ENCODE assay signal across 18 cellular contexts in the genomic region with DNA sequence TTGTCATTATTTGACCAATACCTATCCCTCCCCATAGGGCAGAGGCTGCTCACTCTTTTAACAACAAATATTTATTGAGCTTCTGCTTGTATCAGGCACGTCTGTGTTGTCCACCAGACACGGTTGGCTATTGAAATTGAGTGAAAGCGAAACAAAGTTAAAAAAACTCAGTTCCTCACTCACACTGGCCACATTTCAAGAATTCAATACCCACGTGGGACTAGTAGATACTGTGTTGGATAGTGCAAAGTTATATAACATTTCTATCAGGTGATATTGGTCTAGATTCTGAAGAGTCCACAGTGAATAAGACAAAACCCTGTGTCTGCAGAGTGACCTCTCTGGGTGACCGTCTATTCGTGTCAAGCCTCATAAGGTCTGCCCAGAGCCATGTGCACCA. TPM values are rescaled to one million over a fixed set of nuclear protein-coding genes. Genes with fewer than 3 reads are reported as not detected.
"Had no signal": no experiment of that assay in that cellular context is flagged by ENCODE, and none has a peak within 500 bp of the region (broad histone marks: within the 10 kb centered on the region; RNA-seq: fewer than 3 reads in every experiment).

No MANE protein-coding gene starts in this region.

- H3K4me3 ChIP-seq: body of pancreas, lung, suprapubic skin had no signal

- H3K27me3 ChIP-seq: body of pancreas, suprapubic skin had no signal

- H3K9ac ChIP-seq: parathyroid adenoma had no signal

- ATAC-seq: activated CD8-positive, alpha-beta memory T cell treated with anti-CD3 and anti-CD28 coated beads, Interleukin-2, amount 10 ng/mL, durations not matched to agents 7 days and 5 days; body of pancreas had no signal

- H3K36me3 ChIP-seq: suprapubic skin had no signal

- H3K27ac ChIP-seq: parathyroid adenoma, suprapubic skin had no signal

- H3K9me3 ChIP-seq: body of pancreas, suprapubic skin had no signal

- DNase-seq: activated B cell treated with CpG ODN at 0.5 μM for 24 hours; activated CD4-positive, alpha-beta memory T cell treated with anti-CD3 and anti-CD28 coated beads, Interleukin-2, amount 10 ng/mL, durations not matched to agents 7 days and 5 days; activated CD4-positive, alpha-beta T cell treated with anti-CD3 and anti-CD28 coated beads for 4 hours; activated CD8-positive, alpha-beta memory T cell treated with anti-CD3 and anti-CD28 coated beads, Interleukin-2, amount 10 ng/mL, durations not matched to agents 7 days and 5 days; activated naive CD4-positive, alpha-beta T cell treated with Interleukin-2 at 50 U/mL for 16 hours; activated naive CD8-positive, alpha-beta T cell treated with anti-CD3 and anti-CD28 coated beads, Interleukin-2, amount 10 ng/mL, durations not matched to agents 7 days and 5 days; body of pancreas; dermis blood vessel endothelial cell; effector memory CD4-positive, alpha-beta T cell; retina had no signal

RNA-seq across cellular contexts. Expression of a gene that starts 43.9 kb away (rescaled TPM):
- total RNA-seq: activated B cell treated with CpG ODN at 0.5 μM for 24 hours; activated CD4-positive, alpha-beta memory T cell treated with anti-CD3 and anti-CD28 coated beads, Interleukin-2, amount 10 ng/mL, durations not matched to agents 7 days and 5 days; activated CD8-positive, alpha-beta memory T cell treated with anti-CD3 and anti-CD28 coated beads, Interleukin-2, amount 10 ng/mL, durations not matched to agents 7 days and 5 days; activated naive CD8-positive, alpha-beta T cell treated with anti-CD3 and anti-CD28 coated beads, Interleukin-2, amount 10 ng/mL, durations not matched to agents 7 days and 5 days; dermis blood vessel endothelial cell; endothelial cell of umbilical vein; fibroblast of villous mesenchyme; glomerular endothelial cell; mesothelial cell of epicardium; T-helper 2 cell treated with Interferon-gamma antibody and Interleukin-4, amounts not matched to agents 100 ng/mL and 5 ng/mL, for 36 hours had no signal
